Comparison of ENCODE assay signal across 25 cellular contexts in genomic region chr14:59852350-59852749, GRCh38. TPM values are rescaled to one million over a fixed set of nuclear protein-coding genes. Genes with fewer than 3 reads are reported as not detected.
"Had no signal": no experiment of that assay in that cellular context is flagged by ENCODE, and none has a peak within 500 bp of the region (broad histone marks: within the 10 kb centered on the region; RNA-seq: fewer than 3 reads in every experiment).

No MANE protein-coding gene starts in this region.

- H3K36me3 ChIP-seq: cardiac muscle cell, gastroesophageal sphincter, spleen, thyroid gland, upper lobe of right lung, WERI-Rb-1 had no signal

- H3K27ac ChIP-seq: cardiac muscle cell, epithelial cell of prostate, gastroesophageal sphincter, spleen, thyroid gland, upper lobe of right lung, WERI-Rb-1 had no signal

- H3K4me1 ChIP-seq: gastroesophageal sphincter, thyroid gland, upper lobe of right lung had no signal

- H3K9me3 Mint-ChIP-seq: activated CD4-positive, alpha-beta T cell treated with anti-CD3 and anti-CD28 coated beads, Interleukin-2, amount 10 ng/mL, durations not matched to agents 7 days and 5 days; activated naive CD4-positive, alpha-beta T cell treated with anti-CD3 and anti-CD28 coated beads, Interleukin-2, amount 10 ng/mL, durations not matched to agents 7 days and 5 days had no signal

- H3K9me3 ChIP-seq: thyroid gland, upper lobe of right lung had no signal

- DNase-seq: activated CD4-positive, alpha-beta T cell treated with anti-CD3 and anti-CD28 coated beads, Interleukin-2, amount 10 ng/mL, durations not matched to agents 7 days and 5 days; activated CD4-positive, CD25-positive, alpha-beta regulatory T cell treated with anti-CD3 and anti-CD28 coated beads, Interleukin-2, amount 50 U/mL, for 72 hours; activated CD8-positive, alpha-beta memory T cell treated with anti-CD3 and anti-CD28 coated beads, Interleukin-2, amount 10 ng/mL, durations not matched to agents 7 days and 5 days; activated CD8-positive, alpha-beta T cell treated with anti-CD3 and anti-CD28 coated beads for 36 hours; activated effector memory CD4-positive, alpha-beta T cell treated with anti-CD3 and anti-CD28 coated beads, Interleukin-2, amount 50 U/mL, for 16 hours; activated naive CD4-positive, alpha-beta T cell treated with anti-CD3 and anti-CD28 coated beads, Interleukin-2, amount 10 ng/mL, durations not matched to agents 7 days and 5 days; activated T-cell treated with anti-CD3 and anti-CD28 coated beads for 4 hours; head of caudate nucleus; hypothalamus; kidney; natural killer cell; retina; spleen; stimulated activated CD4-positive, alpha-beta T cell treated with anti-CD3 and anti-CD28 coated beads, Interleukin-4, amount 100 ng/mL, for 1 hour; stimulated activated naive CD4-positive, alpha-beta T cell treated with Interleukin-2 at 50 U/mL for 16 hours; thyroid gland; upper lobe of right lung; WERI-Rb-1 had no signal

- H3K27me3 Mint-ChIP-seq: progenitor cell of endocrine pancreas had no signal

- ATAC-seq: activated CD8-positive, alpha-beta memory T cell treated with anti-CD3 and anti-CD28 coated beads, Interleukin-2, amount 10 ng/mL, durations not matched to agents 7 days and 5 days; activated CD8-positive, alpha-beta T cell treated with anti-CD3 and anti-CD28 coated beads for 36 hours; gastroesophageal sphincter; natural killer cell; upper lobe of right lung had no signal

- H3K4me1 Mint-ChIP-seq: activated CD4-positive, alpha-beta T cell treated with anti-CD3 and anti-CD28 coated beads, Interleukin-2, amount 10 ng/mL, durations not matched to agents 7 days and 5 days; activated CD8-positive, alpha-beta memory T cell treated with anti-CD3 and anti-CD28 coated beads, Interleukin-2, amount 10 ng/mL, durations not matched to agents 7 days and 5 days; activated naive CD4-positive, alpha-beta T cell treated with anti-CD3 and anti-CD28 coated beads, Interleukin-2, amount 10 ng/mL, durations not matched to agents 7 days and 5 days; natural killer cell had no signal

- H3K27me3 ChIP-seq: cardiac muscle cell, gastroesophageal sphincter, spleen, thyroid gland, upper lobe of right lung had no signal

- H3K4me3 Mint-ChIP-seq: activated CD4-positive, alpha-beta T cell treated with anti-CD3 and anti-CD28 coated beads, Interleukin-2, amount 10 ng/mL, durations not matched to agents 7 days and 5 days; activated CD8-positive, alpha-beta memory T cell treated with anti-CD3 and anti-CD28 coated beads, Interleukin-2, amount 10 ng/mL, durations not matched to agents 7 days and 5 days; activated CD8-positive, alpha-beta T cell treated with anti-CD3 and anti-CD28 coated beads for 36 hours; activated naive CD4-positive, alpha-beta T cell treated with anti-CD3 and anti-CD28 coated beads, Interleukin-2, amount 10 ng/mL, durations not matched to agents 7 days and 5 days; natural killer cell; T-helper 2 cell treated with Interferon-gamma antibody and Interleukin-4, amounts not matched to agents 5 μg/mL and 100 μg/mL, for 36 hours had no signal

- H3K4me3 ChIP-seq: cardiac muscle cell, gastroesophageal sphincter, lung, spleen, thyroid gland, upper lobe of right lung had no signal

- H3K36me3 Mint-ChIP-seq: activated CD8-positive, alpha-beta memory T cell treated with anti-CD3 and anti-CD28 coated beads, Interleukin-2, amount 10 ng/mL, durations not matched to agents 7 days and 5 days; activated naive CD4-positive, alpha-beta T cell treated with anti-CD3 and anti-CD28 coated beads, Interleukin-2, amount 10 ng/mL, durations not matched to agents 7 days and 5 days had no signal

- H3K27ac Mint-ChIP-seq: activated CD4-positive, alpha-beta T cell treated with anti-CD3 and anti-CD28 coated beads, Interleukin-2, amount 10 ng/mL, durations not matched to agents 7 days and 5 days; activated CD8-positive, alpha-beta memory T cell treated with anti-CD3 and anti-CD28 coated beads, Interleukin-2, amount 10 ng/mL, durations not matched to agents 7 days and 5 days; activated CD8-positive, alpha-beta T cell treated with anti-CD3 and anti-CD28 coated beads for 36 hours; activated naive CD4-positive, alpha-beta T cell treated with anti-CD3 and anti-CD28 coated beads, Interleukin-2, amount 10 ng/mL, durations not matched to agents 7 days and 5 days; natural killer cell; progenitor cell of endocrine pancreas; T-helper 2 cell treated with Interferon-gamma antibody and Interleukin-4, amounts not matched to agents 5 μg/mL and 100 μg/mL, for 36 hours had no signal

RNA-seq across cellular contexts. Expression of gene RTN1, which starts 18.2 kb away (rescaled TPM):
- total RNA-seq: activated CD4-positive, alpha-beta T cell treated with anti-CD3 and anti-CD28 coated beads, Interleukin-2, amount 10 ng/mL, durations not matched to agents 7 days and 5 days; activated CD8-positive, alpha-beta memory T cell treated with anti-CD3 and anti-CD28 coated beads, Interleukin-2, amount 10 ng/mL, durations not matched to agents 7 days and 5 days; activated CD8-positive, alpha-beta T cell treated with anti-CD3 and anti-CD28 coated beads for 36 hours; osteocyte had no signal
